1 cellular context compared by ENCODE assay signal in genomic region chr17:1829189-1829578, GRCh38.
TF ChIP-seq lines count a peak whose summit lies in the region.

No MANE protein-coding gene starts in this region.

TF ChIP-seq in IMR-90, 13 proteins besides CTCF, POLR2A, EP300 and RAD21 (continued from another document):
- no peak for TF ChIP-seq MAZ (IDR thresholded peaks at IDR 0.05; ENCODE audit: borderline replicate concordance, low read depth, low read length)
- no peak for TF ChIP-seq CEBPB (IDR thresholded peaks at IDR 0.05; ENCODE audit: low read depth, low read length)
- TF ChIP-seq NFE2L2 (IDR thresholded peaks at IDR 0.05; ENCODE audit: low read depth, low read length): no peak
- TF ChIP-seq SMC3 (IDR thresholded peaks at IDR 0.05; ENCODE audit: low read depth, low read length): no peak
- no peak for TF ChIP-seq FOS (IDR thresholded peaks at IDR 0.05; ENCODE audit: low read depth, low read length)
- no peak for TF ChIP-seq BHLHE40 (IDR thresholded peaks at IDR 0.05; ENCODE audit: low read depth, low read length)
- no peak for TF ChIP-seq CHD1 (IDR thresholded peaks at IDR 0.05; ENCODE audit: low read depth, low read length)
- TF ChIP-seq MAFK (IDR thresholded peaks at IDR 0.05; ENCODE audit: low read depth, low read length): no peak
TF ChIP-seq in IMR-90: peak in this region for 0.
